Comparison of ENCODE assay signal across 29 cellular contexts in genomic region chr10:44185315-44185666, GRCh38.
"Had no signal": no experiment of that assay in that cellular context is flagged by ENCODE, and none has a peak within 500 bp of the region (broad histone marks: within the 10 kb centered on the region; RNA-seq: fewer than 3 reads in every experiment).

No MANE protein-coding gene starts in this region.

- H3K9me3 ChIP-seq: adrenal gland, ascending aorta, body of pancreas, breast epithelium had no signal

- H3K27ac ChIP-seq: adrenal gland, ascending aorta, body of pancreas, brain microvascular endothelial cell, cardiac muscle cell had no signal

- H3K36me3 ChIP-seq: adrenal gland, ascending aorta, brain microvascular endothelial cell, breast epithelium, cardiac muscle cell had no signal

- H3K4me1 ChIP-seq: adrenal gland, body of pancreas had no signal

- H3K27me3 ChIP-seq: adrenal gland, ascending aorta, body of pancreas, brain microvascular endothelial cell, breast epithelium, cardiac muscle cell had no signal

- DNase-seq: activated effector memory CD4-positive, alpha-beta T cell treated with anti-CD3 and anti-CD28 coated beads, Interleukin-2, amount 50 U/mL, for 16 hours; activated effector memory CD4-positive, alpha-beta T cell treated with Interleukin-2 at 50 U/mL for 16 hours; activated gamma-delta T cell; activated gamma-delta T cell treated with Interleukin-2 at 50 U/mL for 16 hours; activated naive CD4-positive, alpha-beta T cell; activated naive CD4-positive, alpha-beta T cell treated with anti-CD3 and anti-CD28 coated beads for 36 hours; activated naive CD4-positive, alpha-beta T cell treated with anti-CD3 and anti-CD28 coated beads, Interleukin-2, amount 10 ng/mL, durations not matched to agents 7 days and 5 days; activated naive CD4-positive, alpha-beta T cell treated with anti-CD3 and anti-CD28 coated beads, Interleukin-2, amount 50 U/mL, for 16 hours; activated naive CD4-positive, alpha-beta T cell treated with Interleukin-2 at 50 U/mL for 16 hours; activated naive CD8-positive, alpha-beta T cell treated with anti-CD3 and anti-CD28 coated beads for 36 hours; activated naive CD8-positive, alpha-beta T cell treated with anti-CD3 and anti-CD28 coated beads, Interleukin-2, amount 10 ng/mL, durations not matched to agents 7 days and 5 days; activated naive CD8-positive, alpha-beta T cell treated with anti-CD3 and anti-CD28 coated beads, Interleukin-2, amount 50 U/mL, for 24 hours; activated T-cell treated with anti-CD3 and anti-CD28 coated beads, Interleukin-2, amount 50 U/mL, for 24 hours; activated T-cell treated with anti-CD3 and anti-CD28 coated beads, Interleukin-2, amount 50 U/mL, for 4 hours; activated T-cell treated with anti-CD3 and anti-CD28 coated beads, Interleukin-2, amount 50 U/mL, for 48 hours; activated T-cell treated with anti-CD3 and anti-CD28 coated beads, Interleukin-2, amount 50 U/mL, for 72 hours; adrenal gland; amniotic stem cell; amygdala; anterior cingulate cortex; aorta; body of pancreas; brain microvascular endothelial cell; caudate nucleus; central memory CD4-positive, alpha-beta T cell; cerebellar nuclear complex had no signal

- H3K4me3 ChIP-seq: adrenal gland, ascending aorta, body of pancreas, breast epithelium, cardiac muscle cell had no signal
